In the genomic region with DNA sequence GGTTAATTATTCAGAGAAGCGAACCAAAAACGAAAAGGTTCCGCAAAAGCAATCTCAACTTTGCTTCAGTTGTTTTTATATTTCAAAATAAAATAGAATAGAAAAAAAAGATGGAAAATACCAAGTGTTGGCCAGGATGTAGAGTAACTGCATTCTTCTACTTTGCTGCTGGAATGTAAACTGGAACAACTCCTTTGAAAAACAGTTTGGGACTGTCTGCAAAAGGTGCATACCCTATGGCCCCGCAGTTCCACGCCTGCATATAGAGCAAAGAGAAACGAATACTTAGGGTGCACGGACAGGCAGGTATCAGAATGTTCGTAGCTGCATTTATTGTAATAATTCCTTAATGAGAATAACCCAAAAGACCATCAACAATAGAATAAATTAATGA, we compare ENCODE assay signal across 1 cellular context.
TF ChIP-seq lines count a peak whose summit lies in the region.

No MANE protein-coding gene starts in this region.

TF ChIP-seq in GM12878, 131 proteins besides CTCF, POLR2A, EP300 and RAD21 (continued from another document):
- TF ChIP-seq, protein P1, sequence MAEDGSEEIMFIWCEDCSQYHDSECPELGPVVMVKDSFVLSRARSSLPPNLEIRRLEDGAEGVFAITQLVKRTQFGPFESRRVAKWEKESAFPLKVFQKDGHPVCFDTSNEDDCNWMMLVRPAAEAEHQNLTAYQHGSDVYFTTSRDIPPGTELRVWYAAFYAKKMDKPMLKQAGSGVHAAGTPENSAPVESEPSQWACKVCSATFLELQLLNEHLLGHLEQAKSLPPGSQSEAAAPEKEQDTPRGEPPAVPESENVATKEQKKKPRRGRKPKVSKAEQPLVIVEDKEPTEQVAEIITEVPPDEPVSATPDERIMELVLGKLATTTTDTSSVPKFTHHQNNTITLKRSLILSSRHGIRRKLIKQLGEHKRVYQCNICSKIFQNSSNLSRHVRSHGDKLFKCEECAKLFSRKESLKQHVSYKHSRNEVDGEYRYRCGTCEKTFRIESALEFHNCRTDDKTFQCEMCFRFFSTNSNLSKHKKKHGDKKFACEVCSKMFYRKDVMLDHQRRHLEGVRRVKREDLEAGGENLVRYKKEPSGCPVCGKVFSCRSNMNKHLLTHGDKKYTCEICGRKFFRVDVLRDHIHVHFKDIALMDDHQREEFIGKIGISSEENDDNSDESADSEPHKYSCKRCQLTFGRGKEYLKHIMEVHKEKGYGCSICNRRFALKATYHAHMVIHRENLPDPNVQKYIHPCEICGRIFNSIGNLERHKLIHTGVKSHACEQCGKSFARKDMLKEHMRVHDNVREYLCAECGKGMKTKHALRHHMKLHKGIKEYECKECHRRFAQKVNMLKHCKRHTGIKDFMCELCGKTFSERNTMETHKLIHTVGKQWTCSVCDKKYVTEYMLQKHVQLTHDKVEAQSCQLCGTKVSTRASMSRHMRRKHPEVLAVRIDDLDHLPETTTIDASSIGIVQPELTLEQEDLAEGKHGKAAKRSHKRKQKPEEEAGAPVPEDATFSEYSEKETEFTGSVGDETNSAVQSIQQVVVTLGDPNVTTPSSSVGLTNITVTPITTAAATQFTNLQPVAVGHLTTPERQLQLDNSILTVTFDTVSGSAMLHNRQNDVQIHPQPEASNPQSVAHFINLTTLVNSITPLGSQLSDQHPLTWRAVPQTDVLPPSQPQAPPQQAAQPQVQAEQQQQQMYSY (CRISPR knock-in tag; IDR thresholded peaks at IDR 0.05): no peak
TF ChIP-seq in GM12878: peak in this region for 1.
